In the genomic region with DNA sequence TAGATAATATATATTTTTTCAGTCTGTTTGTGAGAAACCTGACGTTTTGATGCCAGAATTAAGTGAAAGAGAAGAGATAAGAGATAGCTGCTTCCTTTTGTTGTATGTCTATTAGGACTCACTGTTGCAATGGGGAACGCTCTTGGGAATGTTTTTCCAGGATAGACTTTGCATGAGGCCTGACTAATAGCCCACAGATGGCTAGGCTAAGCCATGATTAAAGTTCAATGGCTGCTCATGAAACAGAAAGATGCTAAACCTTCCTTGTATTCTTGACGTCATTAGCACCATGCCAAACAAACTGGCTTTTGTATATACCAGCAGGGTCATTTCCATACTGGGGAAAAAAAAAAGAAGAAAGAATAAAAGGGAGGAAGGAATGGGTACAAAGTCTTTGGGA, we compare ENCODE assay signal across 21 cellular contexts.
DNase-seq lines count a peak whose midpoint lies in the region; ATAC-seq and TF ChIP-seq lines count a peak whose summit lies in the region.
"Had no signal": no experiment of that assay in that cellular context is flagged by ENCODE, and none has a peak within 500 bp of the region (broad histone marks: within the 10 kb centered on the region; RNA-seq: fewer than 3 reads in every experiment).

No MANE protein-coding gene starts in this region.

- H3K36me3 ChIP-seq in IMR-90 (ENCODE audit: control insufficient read depth, insufficient read depth, low read length) (no peaks in the 10 kb centered on the region), brain microvascular endothelial cell (replicated peaks) (no peaks in the 10 kb centered on the region)
- H3K36me3 ChIP-seq: BLaER1 had no signal

- H2BK120ac ChIP-seq in IMR-90 (ENCODE audit: low read depth, low read length) = no peak overlapping the region

- no peak overlapping the region for H3K18ac ChIP-seq in IMR-90 (ENCODE audit: low read depth, low read length)

- H4K5ac ChIP-seq in IMR-90 (ENCODE audit: low read depth, low read length) = no peak overlapping the region

- no peak overlapping the region for H3K14ac ChIP-seq in IMR-90 (replicated peaks; ENCODE audit: low read depth, low read length)

- POLR2A ChIA-PET in IMR-90 (lab: Charles Lee; ENCODE audit: unreplicated experiment) = no interaction called here

- H4K20me1 ChIP-seq in IMR-90 (ENCODE audit: insufficient read depth, low read length) = no peaks in the 10 kb centered on the region
- H4K20me1 ChIP-seq: BLaER1 had no signal

- no peak for TF ChIP-seq RAD21 in IMR-90 (IDR thresholded peaks at IDR 0.05; ENCODE audit: low read length)

- WGBS in IMR-90 (ENCODE audit: extremely low coverage in 2 of 2, insufficient read length in 1 of 2), 2 experiments = 0% methylated on average over 1 of the region's 3 CpGs; no CpG with 5 or more reads in 1 of the 2 experiments
- 41 to 46% methylated on average over 3 of the region's 3 CpGs for whole genome bisulfite sequencing in lower leg skin, 2 donors

- dilution Hi-C loops in IMR-90 (cut with HindIII; ENCODE audit: low sequenced_read_pairs, unreplicated experiment) = no loop called here

- no peak overlapping the region for H4K8ac ChIP-seq in IMR-90 (ENCODE audit: low read depth in 2 of 2, low read length in 2 of 2)

- H3K4ac ChIP-seq in IMR-90 (ENCODE audit: low read depth, low read length) = no peak overlapping the region

- no TSS peak for BruUV-seq in IMR-90 (replicated peaks; lab: Mats Ljungman, UMichigan)

- no peaks in the 10 kb centered on the region for H3K9me3 ChIP-seq in IMR-90 (ENCODE audit: control insufficient read depth, insufficient read depth, low read length)
- H3K9me3 ChIP-seq: BLaER1 had no signal

- ATAC-seq in IMR-90 (ENCODE audit: low read depth) = no peak
- ATAC-seq: CD8-positive, alpha-beta T cell; SK-N-SH treated with all-trans-retinoic acid at 6 μM for 48 hours had no signal

- H2BK20ac ChIP-seq in IMR-90 (ENCODE audit: low read depth, low read length) = no peak overlapping the region

- no peak overlapping the region for H2AK9ac ChIP-seq in IMR-90 (replicated peaks; ENCODE audit: low read depth, low read length, poor library complexity)

- no peaks in the 10 kb centered on the region for H3K4me1 ChIP-seq in IMR-90 (ENCODE audit: control insufficient read depth, insufficient read depth, low read length)
- H3K4me1 ChIP-seq: BLaER1 had no signal

- H3K9ac ChIP-seq in IMR-90 (ENCODE audit: low read depth, low read length) = no peak overlapping the region
- H3K9ac ChIP-seq: BLaER1, KMS-11 had no signal

- H3K27me3 ChIP-seq in IMR-90 (ENCODE audit: control insufficient read depth, insufficient read depth, low read length) (no peaks in the 10 kb centered on the region; the same call in 1 of the 2 replicates), brain microvascular endothelial cell (replicated peaks) (no peaks in the 10 kb centered on the region)
- H3K27me3 ChIP-seq: BLaER1 had no signal

- no peak overlapping the region for H3K56ac ChIP-seq in IMR-90 (ENCODE audit: extremely low read depth, insufficient read depth, low read length)

- intact Hi-C loops in IMR-90 (cut with micrococcal nuclease) (no loop called here), lower leg skin (cut with DNase I; ENCODE audit: low total_unique reads) (no loop called here)

- H2BK15ac ChIP-seq in IMR-90 (ENCODE audit: low read depth, low read length) = no peak overlapping the region

- no peaks in the 10 kb centered on the region for H3K9me1 ChIP-seq in IMR-90 (ENCODE audit: insufficient read depth, low read length)

- no peak overlapping the region for H2AFZ ChIP-seq in IMR-90 (replicated peaks; ENCODE audit: low read length, poor library complexity)

- no peak overlapping the region for H3K4me2 ChIP-seq in IMR-90 (ENCODE audit: low read depth, low read length)
- H3K4me2 ChIP-seq: BLaER1, KMS-11 had no signal

- no peak overlapping the region for H3K4me3 ChIP-seq in IMR-90 (ENCODE audit: insufficient read depth, low read depth, low read length)
- H3K4me3 ChIP-seq in brain microvascular endothelial cell (ENCODE audit: low read depth, low read length) = no peak overlapping the region
- H3K4me3 ChIP-seq in lower leg skin (ENCODE audit: low read depth, poor library complexity, severe bottlenecking) = no peak overlapping the region
- H3K4me3 ChIP-seq: BLaER1 had no signal

- DNase-seq in IMR-90 (peak; percentile 3), NCI-H82 treated with DMSO at 0.1 percent for 48 hours (lab: John Stamatoyannopoulos, UW; ENCODE audit: unreplicated experiment) (peak; percentile 79), brain microvascular endothelial cell (peak; percentile 11), myocyte (ENCODE audit: low read depth) (peak; percentile 30), lower leg skin (ENCODE audit: low spot score in 2 of 2) (no peak), putamen (ENCODE audit: low spot score) (no peak), mesenteric fat pad (ENCODE audit: low spot score) (no peak), KG1 (lab: John Stamatoyannopoulos, UW) (no peak)
- DNase-seq: CD8-positive, alpha-beta T cell; DMS79; NCI-H1048; NCI-H1436 treated with DMSO at 0.1 percent for 48 hours; NCI-H2081; NCI-H2171 treated with DMSO at 0.1 percent for 48 hours; NCI-H446; NCI-H748 treated with DMSO at 0.1 percent for 48 hours; RPMI8226; SHP77 treated with DMSO at 0.1 percent for 48 hours had no signal

- TF ChIP-seq POLR2A in IMR-90 (IDR thresholded peaks at IDR 0.05; ENCODE audit: low read depth, low read length) (no peak), lower leg skin (IDR thresholded peaks at IDR 0.05) (no peak)

- H3K79me1 ChIP-seq in IMR-90 (ENCODE audit: low read depth in 1 of 2, low read length in 2 of 2) = no peaks in the 10 kb centered on the region

- in situ Hi-C loops in IMR-90 (cut with MboI; ENCODE audit: low sequenced_read_pairs) = no loop called here
- in situ Hi-C loops in brain microvascular endothelial cell (cut with HindIII; ENCODE audit: low pct_ligation_motif_present, low sequenced_read_pairs) = no loop called here

- no peak overlapping the region for H3K27ac ChIP-seq in IMR-90 (ENCODE audit: insufficient read depth, low read length)
- H3K27ac ChIP-seq in brain microvascular endothelial cell = no peak overlapping the region
- H3K27ac ChIP-seq: BLaER1, KMS-11 had no signal

- CTCF ChIA-PET in IMR-90 (lab: Yijun Ruan, JAX) = no interaction called here

- TF ChIP-seq CTCF in IMR-90 (conservative IDR thresholded peaks at IDR 0.05; ENCODE audit: low read depth, low read length) (no peak), brain microvascular endothelial cell (IDR thresholded peaks at IDR 0.05; ENCODE audit: low read depth, low read length, missing control alignments) (no peak), lower leg skin (IDR thresholded peaks at IDR 0.05) (no peak)

- no peak overlapping the region for H2AK5ac ChIP-seq in IMR-90 (ENCODE audit: low read depth, low read length)

- H2BK5ac ChIP-seq in IMR-90 (ENCODE audit: low read depth, low read length, poor library complexity, severe bottlenecking) = no peak overlapping the region

- no peak overlapping the region for H3K23ac ChIP-seq in IMR-90 (ENCODE audit: low read depth, low read length)

- no peak overlapping the region for H4K91ac ChIP-seq in IMR-90 (ENCODE audit: insufficient read depth, low read depth, low read length)

TF ChIP-seq in IMR-90, 13 proteins besides CTCF, POLR2A, EP300 and RAD21:
- TF ChIP-seq FOS (IDR thresholded peaks at IDR 0.05; ENCODE audit: low read depth, low read length) (no peak), RFX5 (IDR thresholded peaks at IDR 0.05; ENCODE audit: low read depth, low read length) (no peak), MXI1 (IDR thresholded peaks at IDR 0.05; ENCODE audit: borderline replicate concordance, low read depth, low read length) (no peak), CHD1 (IDR thresholded peaks at IDR 0.05; ENCODE audit: low read depth, low read length) (no peak), BHLHE40 (IDR thresholded peaks at IDR 0.05; ENCODE audit: low read depth, low read length) (no peak), NFE2L2 (IDR thresholded peaks at IDR 0.05; ENCODE audit: low read depth, low read length) (no peak)
- TF ChIP-seq, protein P1, sequence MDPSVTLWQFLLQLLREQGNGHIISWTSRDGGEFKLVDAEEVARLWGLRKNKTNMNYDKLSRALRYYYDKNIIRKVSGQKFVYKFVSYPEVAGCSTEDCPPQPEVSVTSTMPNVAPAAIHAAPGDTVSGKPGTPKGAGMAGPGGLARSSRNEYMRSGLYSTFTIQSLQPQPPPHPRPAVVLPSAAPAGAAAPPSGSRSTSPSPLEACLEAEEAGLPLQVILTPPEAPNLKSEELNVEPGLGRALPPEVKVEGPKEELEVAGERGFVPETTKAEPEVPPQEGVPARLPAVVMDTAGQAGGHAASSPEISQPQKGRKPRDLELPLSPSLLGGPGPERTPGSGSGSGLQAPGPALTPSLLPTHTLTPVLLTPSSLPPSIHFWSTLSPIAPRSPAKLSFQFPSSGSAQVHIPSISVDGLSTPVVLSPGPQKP (IDR thresholded peaks at IDR 0.05; ENCODE audit: borderline replicate concordance, low read depth, low read length) = no peak
TF ChIP-seq in IMR-90: peak in this region for 0.

Comparison
In these comparisons a context has a peak if more than half of its experiments do, and no peak if none do; other contexts are left out.
1. DNase-seq: peak in IMR-90 (single experiment), NCI-H82 treated with DMSO at 0.1 percent for 48 hours (single experiment), brain microvascular endothelial cell (single experiment) and myocyte (single experiment); none in lower leg skin (0 of 2), putamen (single experiment), mesenteric fat pad (single experiment) and KG1 (single experiment).